In genomic region chr3:71872256-71872655, GRCh38 we compare ENCODE assay signal across 20 cellular contexts.
DNase-seq lines count a peak whose midpoint lies in the region; ATAC-seq and TF ChIP-seq lines count a peak whose summit lies in the region.
"Had no signal": no experiment of that assay in that cellular context is flagged by ENCODE, and none has a peak within 500 bp of the region (broad histone marks: within the 10 kb centered on the region; RNA-seq: fewer than 3 reads in every experiment).

No MANE protein-coding gene starts in this region.

- H2AFZ ChIP-seq in GM23338 = no peak overlapping the region; the same call in 1 of the 2 replicates

- H3K4me1 ChIP-seq in GM23338 (ENCODE audit: insufficient read depth) (peaks cover 26% of the 10 kb centered on the region), aorta (ENCODE audit: control insufficient read depth in 1 of 2, insufficient read depth in 2 of 2, low read length in 2 of 2) (no peaks in the 10 kb centered on the region), tibial artery (no peaks in the 10 kb centered on the region)
- H3K4me1 ChIP-seq: body of pancreas, foreskin keratinocyte had no signal

- intact Hi-C loops in activated CD4-positive, alpha-beta T cell treated with anti-CD3 and anti-CD28 coated beads, Interleukin-2, amount 10 ng/mL, durations not matched to agents 24 days and 14 days (cut with micrococcal nuclease) = loop anchor here (5.0 to 10.0 kb wide), 6 partner anchors 113 to 1213 kb away; no protein-coding TSS in a partner anchor
- intact Hi-C loops in aorta (cut with DNase I) = no loop called here
- intact Hi-C loops in tibial artery (cut with DNase I; ENCODE audit: low total_unique reads) = no loop called here

- DNase-seq in activated CD4-positive, alpha-beta T cell treated with anti-CD3 and anti-CD28 coated beads, Interleukin-2, amount 10 ng/mL, durations not matched to agents 24 days and 14 days = no peak
- DNase-seq in activated CD4-positive, alpha-beta T cell treated with anti-CD3 and anti-CD28 coated beads for 4 hours = no peak
- no peak for DNase-seq in GM23338 (ENCODE audit: low spot score)
- peak; percentile 22 for DNase-seq in left kidney (ENCODE audit: low read depth, low spot score)
- no peak for DNase-seq in aorta
- no peak for DNase-seq in tibial artery
- DNase-seq: activated naive CD4-positive, alpha-beta T cell treated with anti-CD3 and anti-CD28 coated beads for 36 hours; body of pancreas; DMS53; foreskin keratinocyte; NCI-H187 treated with DMSO at 0.1 percent for 48 hours; NCI-H510A; retina; upper lobe of left lung had no signal

- H3K9me3 ChIP-seq in aorta (ENCODE audit: control insufficient read depth, low read length) = no peaks in the 10 kb centered on the region
- peaks cover 0 to 12% (median 0%) of the 10 kb centered on the region in 3 donors for H3K9me3 ChIP-seq in tibial artery
- H3K9me3 ChIP-seq: body of pancreas, neutrophil, upper lobe of left lung had no signal

- no peak overlapping the region for H3K4me2 ChIP-seq in GM23338

- no peaks in the 10 kb centered on the region for H3K9me3 Mint-ChIP-seq in activated CD4-positive, alpha-beta T cell treated with anti-CD3 and anti-CD28 coated beads, Interleukin-2, amount 10 ng/mL, durations not matched to agents 24 days and 14 days
- no peaks in the 10 kb centered on the region for H3K9me3 Mint-ChIP-seq in GM23338
- H3K9me3 Mint-ChIP-seq in activated T-helper 17 cell treated with anti-CD3 and anti-CD28 coated beads, Interleukin-2, amount 50 U/mL, for 72 hours = no peaks in the 10 kb centered on the region
- H3K9me3 Mint-ChIP-seq: activated naive CD4-positive, alpha-beta T cell treated with anti-CD3 and anti-CD28 coated beads for 36 hours had no signal

- H3K27ac ChIP-seq in GM23338 (ENCODE audit: low read depth) = no peak overlapping the region
- H3K27ac ChIP-seq in aorta (ENCODE audit: low read depth in 1 of 2, low read length in 2 of 2) = no peak overlapping the region
- H3K27ac ChIP-seq in tibial artery = no peak overlapping the region
- H3K27ac ChIP-seq: body of pancreas, C4-2B, foreskin keratinocyte, HL-60, neutrophil, upper lobe of left lung had no signal

- peaks cover 6% of the 10 kb centered on the region; the same call in 1 of the 2 replicates for H3K9me2 ChIP-seq in GM23338 (ENCODE audit: insufficient read depth)

- no peaks in the 10 kb centered on the region for H4K20me1 ChIP-seq in GM23338 (replicated peaks; ENCODE audit: insufficient read depth)

- TF ChIP-seq CTCF in GM23338 (conservative IDR thresholded peaks at IDR 0.05; ENCODE audit: low read depth in 2 of 2) = no peak
- no peak for TF ChIP-seq CTCF in tibial artery (IDR thresholded peaks at IDR 0.05)

- H3K27ac Mint-ChIP-seq in activated CD4-positive, alpha-beta T cell treated with anti-CD3 and anti-CD28 coated beads, Interleukin-2, amount 10 ng/mL, durations not matched to agents 24 days and 14 days = peak overlapping the region; percentile 5
- H3K27ac Mint-ChIP-seq in GM23338 = peak overlapping the region; percentile 52; the same call in 1 of the 2 replicates
- no peak overlapping the region for H3K27ac Mint-ChIP-seq in activated T-helper 17 cell treated with anti-CD3 and anti-CD28 coated beads, Interleukin-2, amount 50 U/mL, for 72 hours
- H3K27ac Mint-ChIP-seq: activated naive CD4-positive, alpha-beta T cell treated with anti-CD3 and anti-CD28 coated beads for 36 hours; stimulated activated memory B cell treated with anti-CD40 and anti-IgM and Interleukin-4, amounts not matched to agents 10 μg/mL and 1 μg/mL and 100 μg/mL, for 72 hours had no signal

- H3K36me3 ChIP-seq in GM23338 (ENCODE audit: insufficient read depth) (no peaks in the 10 kb centered on the region), aorta (ENCODE audit: control insufficient read depth in 1 of 2, insufficient read depth in 2 of 2, low read length in 1 of 2) (no peaks in the 10 kb centered on the region), tibial artery (no peaks in the 10 kb centered on the region)
- H3K36me3 ChIP-seq: neutrophil, upper lobe of left lung had no signal

- H3K4me3 ChIP-seq in GM23338 (no peak overlapping the region), aorta (ENCODE audit: low read length in 2 of 2) (no peak overlapping the region), tibial artery (no peak overlapping the region)
- H3K4me3 ChIP-seq: body of pancreas, upper lobe of left lung had no signal

- ATAC-seq in GM23338 = no peak
- ATAC-seq in activated T-helper 17 cell treated with anti-CD3 and anti-CD28 coated beads, Interleukin-2, amount 50 U/mL, for 72 hours (replicated peaks) = no peak
- no peak for ATAC-seq in aorta (ENCODE audit: low FRiP score)
- ATAC-seq in HG02763 (IDR thresholded peaks at IDR 0.05; ENCODE audit: unreplicated experiment) = no peak
- ATAC-seq: body of pancreas; foreskin keratinocyte; stimulated activated memory B cell treated with anti-CD40 and anti-IgM and Interleukin-4, amounts not matched to agents 10 μg/mL and 1 μg/mL and 100 μg/mL, for 72 hours had no signal

- H3K4me3 Mint-ChIP-seq in activated CD4-positive, alpha-beta T cell treated with anti-CD3 and anti-CD28 coated beads, Interleukin-2, amount 10 ng/mL, durations not matched to agents 24 days and 14 days = peak overlapping the region; percentile 29
- no peak overlapping the region for H3K4me3 Mint-ChIP-seq in GM23338
- H3K4me3 Mint-ChIP-seq in activated T-helper 17 cell treated with anti-CD3 and anti-CD28 coated beads, Interleukin-2, amount 50 U/mL, for 72 hours = peak overlapping the region; percentile 40
- H3K4me3 Mint-ChIP-seq: activated naive CD4-positive, alpha-beta T cell treated with anti-CD3 and anti-CD28 coated beads for 36 hours; stimulated activated memory B cell treated with anti-CD40 and anti-IgM and Interleukin-4, amounts not matched to agents 10 μg/mL and 1 μg/mL and 100 μg/mL, for 72 hours had no signal

- H3K4me1 Mint-ChIP-seq in activated CD4-positive, alpha-beta T cell treated with anti-CD3 and anti-CD28 coated beads, Interleukin-2, amount 10 ng/mL, durations not matched to agents 24 days and 14 days = peaks cover 28% of the 10 kb centered on the region
- H3K4me1 Mint-ChIP-seq in GM23338 = peaks cover 25% of the 10 kb centered on the region
- peaks cover 7% of the 10 kb centered on the region for H3K4me1 Mint-ChIP-seq in activated T-helper 17 cell treated with anti-CD3 and anti-CD28 coated beads, Interleukin-2, amount 50 U/mL, for 72 hours

- H3K27me3 Mint-ChIP-seq in activated CD4-positive, alpha-beta T cell treated with anti-CD3 and anti-CD28 coated beads, Interleukin-2, amount 10 ng/mL, durations not matched to agents 24 days and 14 days = peaks cover 30% of the 10 kb centered on the region
- H3K27me3 Mint-ChIP-seq in GM23338 (ENCODE audit: insufficient read depth, low read depth, poor library complexity) = peaks cover 3% of the 10 kb centered on the region
- no peaks in the 10 kb centered on the region for H3K27me3 Mint-ChIP-seq in activated T-helper 17 cell treated with anti-CD3 and anti-CD28 coated beads, Interleukin-2, amount 50 U/mL, for 72 hours

- no peaks in the 10 kb centered on the region for H3K36me3 Mint-ChIP-seq in activated CD4-positive, alpha-beta T cell treated with anti-CD3 and anti-CD28 coated beads, Interleukin-2, amount 10 ng/mL, durations not matched to agents 24 days and 14 days (ENCODE audit: low read depth)
- no peaks in the 10 kb centered on the region for H3K36me3 Mint-ChIP-seq in GM23338 (ENCODE audit: low read depth)
- H3K36me3 Mint-ChIP-seq in activated T-helper 17 cell treated with anti-CD3 and anti-CD28 coated beads, Interleukin-2, amount 50 U/mL, for 72 hours (ENCODE audit: low read depth) = no peaks in the 10 kb centered on the region

- 70 to 78% methylated on average over 2 of the region's 2 CpGs for WGBS in aorta, 2 donors

- H3F3A ChIP-seq in GM23338 (replicated peaks; ENCODE audit: low read depth) = peaks cover 12% of the 10 kb centered on the region

- H3K79me2 ChIP-seq in GM23338 (replicated peaks; ENCODE audit: insufficient read depth) = no peaks in the 10 kb centered on the region

- H3K27me3 ChIP-seq in GM23338 (ENCODE audit: insufficient read depth) = no peaks in the 10 kb centered on the region
- H3K27me3 ChIP-seq in aorta (ENCODE audit: control insufficient read depth in 1 of 2, insufficient read depth in 2 of 2, low read length in 1 of 2) = no peaks in the 10 kb centered on the region
- peaks cover 0 to 5% of the 10 kb centered on the region in 2 donors for H3K27me3 ChIP-seq in tibial artery
- H3K27me3 ChIP-seq: body of pancreas, upper lobe of left lung had no signal

TF ChIP-seq in GM23338, 12 proteins besides CTCF, POLR2A, EP300 and RAD21:
- no peak for TF ChIP-seq ZNF114 (CRISPR knock-in tag; IDR thresholded peaks at IDR 0.05)
- no peak for TF ChIP-seq ZNF331 (CRISPR knock-in tag; IDR thresholded peaks at IDR 0.05; ENCODE audit: low read depth)
- no peak for TF ChIP-seq STAT1 (IDR thresholded peaks at IDR 0.05; ENCODE audit: unreplicated experiment)
